1 cellular context compared by ENCODE assay signal in the genomic region with DNA sequence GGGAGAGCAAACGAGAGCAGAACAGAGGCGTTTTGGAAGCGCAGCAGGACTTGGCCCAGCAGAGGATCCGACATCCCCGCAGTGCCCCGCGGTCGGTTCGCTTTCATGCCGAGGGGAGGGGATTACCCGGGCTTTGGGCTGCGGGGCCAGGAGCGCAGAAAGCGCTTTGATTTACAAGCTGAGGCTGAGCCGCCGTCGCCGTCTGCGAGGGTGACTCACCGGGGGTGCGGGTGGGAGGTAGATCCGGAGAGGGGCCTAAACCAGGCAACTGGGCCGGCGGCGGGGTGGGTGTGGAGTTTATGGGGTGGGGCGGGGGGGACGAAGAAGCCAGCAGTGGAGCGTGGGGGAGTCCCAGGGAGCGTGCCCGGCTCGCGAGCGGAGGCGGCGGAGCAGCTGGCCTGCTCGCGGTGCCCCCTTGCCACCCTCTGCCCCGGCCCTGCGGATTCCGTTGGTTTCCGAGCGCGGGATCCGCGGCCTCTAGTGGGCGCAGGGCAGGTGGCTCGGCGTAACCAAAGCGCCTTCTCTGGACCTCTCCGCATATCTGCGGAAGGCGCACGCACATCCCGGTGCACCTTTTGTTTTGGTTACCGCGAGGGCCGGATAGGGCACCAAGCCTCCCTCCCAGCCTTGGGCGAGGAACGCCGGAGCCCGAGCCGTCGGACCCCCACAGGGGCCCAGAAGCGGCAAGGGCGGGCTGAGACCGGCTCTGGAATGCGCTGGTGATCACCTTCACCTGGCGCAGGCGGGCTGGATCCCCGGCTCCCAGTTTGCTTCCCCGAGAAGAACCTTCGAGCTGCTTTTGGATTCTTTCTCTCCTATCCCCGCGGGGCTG.
TF ChIP-seq lines count a peak whose summit lies in the region.

No MANE protein-coding gene starts in this region.

TF ChIP-seq in HEK293, 187 proteins besides CTCF, POLR2A, EP300 and RAD21 (continued from another document):
- TF ChIP-seq, protein P1, sequence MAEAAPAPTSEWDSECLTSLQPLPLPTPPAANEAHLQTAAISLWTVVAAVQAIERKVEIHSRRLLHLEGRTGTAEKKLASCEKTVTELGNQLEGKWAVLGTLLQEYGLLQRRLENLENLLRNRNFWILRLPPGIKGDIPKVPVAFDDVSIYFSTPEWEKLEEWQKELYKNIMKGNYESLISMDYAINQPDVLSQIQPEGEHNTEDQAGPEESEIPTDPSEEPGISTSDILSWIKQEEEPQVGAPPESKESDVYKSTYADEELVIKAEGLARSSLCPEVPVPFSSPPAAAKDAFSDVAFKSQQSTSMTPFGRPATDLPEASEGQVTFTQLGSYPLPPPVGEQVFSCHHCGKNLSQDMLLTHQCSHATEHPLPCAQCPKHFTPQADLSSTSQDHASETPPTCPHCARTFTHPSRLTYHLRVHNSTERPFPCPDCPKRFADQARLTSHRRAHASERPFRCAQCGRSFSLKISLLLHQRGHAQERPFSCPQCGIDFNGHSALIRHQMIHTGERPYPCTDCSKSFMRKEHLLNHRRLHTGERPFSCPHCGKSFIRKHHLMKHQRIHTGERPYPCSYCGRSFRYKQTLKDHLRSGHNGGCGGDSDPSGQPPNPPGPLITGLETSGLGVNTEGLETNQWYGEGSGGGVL (tag by site-specific recombination; IDR thresholded peaks at IDR 0.05) = peak; percentile 87
- peak; percentile 13; the same call in 1 of the 2 replicates for TF ChIP-seq ZNF600 (tag by site-specific recombination; IDR thresholded peaks at IDR 0.05)
- TF ChIP-seq KLF16 (tag by site-specific recombination; IDR thresholded peaks at IDR 0.05) = peak; percentile 31; the same call in 1 of the 2 replicates
- TF ChIP-seq ZXDB (tag by site-specific recombination; IDR thresholded peaks at IDR 0.05) = peak; percentile 52; the same call in 1 of the 2 replicates
- TF ChIP-seq, protein P2, sequence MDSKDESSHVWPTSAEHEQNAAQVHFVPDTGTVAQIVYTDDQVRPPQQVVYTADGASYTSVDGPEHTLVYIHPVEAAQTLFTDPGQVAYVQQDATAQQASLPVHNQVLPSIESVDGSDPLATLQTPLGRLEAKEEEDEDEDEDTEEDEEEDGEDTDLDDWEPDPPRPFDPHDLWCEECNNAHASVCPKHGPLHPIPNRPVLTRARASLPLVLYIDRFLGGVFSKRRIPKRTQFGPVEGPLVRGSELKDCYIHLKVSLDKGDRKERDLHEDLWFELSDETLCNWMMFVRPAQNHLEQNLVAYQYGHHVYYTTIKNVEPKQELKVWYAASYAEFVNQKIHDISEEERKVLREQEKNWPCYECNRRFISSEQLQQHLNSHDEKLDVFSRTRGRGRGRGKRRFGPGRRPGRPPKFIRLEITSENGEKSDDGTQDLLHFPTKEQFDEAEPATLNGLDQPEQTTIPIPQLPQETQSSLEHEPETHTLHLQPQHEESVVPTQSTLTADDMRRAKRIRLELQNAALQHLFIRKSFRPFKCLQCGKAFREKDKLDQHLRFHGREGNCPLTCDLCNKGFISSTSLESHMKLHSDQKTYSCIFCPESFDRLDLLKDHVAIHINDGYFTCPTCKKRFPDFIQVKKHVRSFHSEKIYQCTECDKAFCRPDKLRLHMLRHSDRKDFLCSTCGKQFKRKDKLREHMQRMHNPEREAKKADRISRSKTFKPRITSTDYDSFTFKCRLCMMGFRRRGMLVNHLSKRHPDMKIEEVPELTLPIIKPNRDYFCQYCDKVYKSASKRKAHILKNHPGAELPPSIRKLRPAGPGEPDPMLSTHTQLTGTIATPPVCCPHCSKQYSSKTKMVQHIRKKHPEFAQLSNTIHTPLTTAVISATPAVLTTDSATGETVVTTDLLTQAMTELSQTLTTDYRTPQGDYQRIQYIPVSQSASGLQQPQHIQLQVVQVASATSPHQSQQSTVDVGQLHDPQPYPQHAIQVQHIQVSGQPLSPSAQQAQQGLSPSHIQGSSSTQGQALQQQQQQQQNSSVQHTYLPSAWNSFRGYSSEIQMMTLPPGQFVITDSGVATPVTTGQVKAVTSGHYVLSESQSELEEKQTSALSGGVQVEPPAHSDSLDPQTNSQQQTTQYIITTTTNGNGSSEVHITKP (tag by site-specific recombination; IDR thresholded peaks at IDR 0.05) = peak; percentile 90
- TF ChIP-seq ZNF121 (tag by site-specific recombination; IDR thresholded peaks at IDR 0.05) = no peak
- TF ChIP-seq ZNF707 (tag by site-specific recombination; IDR thresholded peaks at IDR 0.05) = no peak
- TF ChIP-seq, protein P3, sequence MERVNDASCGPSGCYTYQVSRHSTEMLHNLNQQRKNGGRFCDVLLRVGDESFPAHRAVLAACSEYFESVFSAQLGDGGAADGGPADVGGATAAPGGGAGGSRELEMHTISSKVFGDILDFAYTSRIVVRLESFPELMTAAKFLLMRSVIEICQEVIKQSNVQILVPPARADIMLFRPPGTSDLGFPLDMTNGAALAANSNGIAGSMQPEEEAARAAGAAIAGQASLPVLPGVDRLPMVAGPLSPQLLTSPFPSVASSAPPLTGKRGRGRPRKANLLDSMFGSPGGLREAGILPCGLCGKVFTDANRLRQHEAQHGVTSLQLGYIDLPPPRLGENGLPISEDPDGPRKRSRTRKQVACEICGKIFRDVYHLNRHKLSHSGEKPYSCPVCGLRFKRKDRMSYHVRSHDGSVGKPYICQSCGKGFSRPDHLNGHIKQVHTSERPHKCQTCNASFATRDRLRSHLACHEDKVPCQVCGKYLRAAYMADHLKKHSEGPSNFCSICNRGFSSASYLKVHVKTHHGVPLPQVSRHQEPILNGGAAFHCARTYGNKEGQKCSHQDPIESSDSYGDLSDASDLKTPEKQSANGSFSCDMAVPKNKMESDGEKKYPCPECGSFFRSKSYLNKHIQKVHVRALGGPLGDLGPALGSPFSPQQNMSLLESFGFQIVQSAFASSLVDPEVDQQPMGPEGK (tag by site-specific recombination; IDR thresholded peaks at IDR 0.05) = peak; percentile 77; the same call in 1 of the 2 replicates
- TF ChIP-seq ZNF214 (tag by site-specific recombination; IDR thresholded peaks at IDR 0.05; ENCODE audit: borderline replicate concordance) = no peak
- TF ChIP-seq YY2 (tag by site-specific recombination; IDR thresholded peaks at IDR 0.05) = no peak
- TF ChIP-seq ZNF768 (tag by site-specific recombination; IDR thresholded peaks at IDR 0.05) = no peak
- TF ChIP-seq, protein P4, sequence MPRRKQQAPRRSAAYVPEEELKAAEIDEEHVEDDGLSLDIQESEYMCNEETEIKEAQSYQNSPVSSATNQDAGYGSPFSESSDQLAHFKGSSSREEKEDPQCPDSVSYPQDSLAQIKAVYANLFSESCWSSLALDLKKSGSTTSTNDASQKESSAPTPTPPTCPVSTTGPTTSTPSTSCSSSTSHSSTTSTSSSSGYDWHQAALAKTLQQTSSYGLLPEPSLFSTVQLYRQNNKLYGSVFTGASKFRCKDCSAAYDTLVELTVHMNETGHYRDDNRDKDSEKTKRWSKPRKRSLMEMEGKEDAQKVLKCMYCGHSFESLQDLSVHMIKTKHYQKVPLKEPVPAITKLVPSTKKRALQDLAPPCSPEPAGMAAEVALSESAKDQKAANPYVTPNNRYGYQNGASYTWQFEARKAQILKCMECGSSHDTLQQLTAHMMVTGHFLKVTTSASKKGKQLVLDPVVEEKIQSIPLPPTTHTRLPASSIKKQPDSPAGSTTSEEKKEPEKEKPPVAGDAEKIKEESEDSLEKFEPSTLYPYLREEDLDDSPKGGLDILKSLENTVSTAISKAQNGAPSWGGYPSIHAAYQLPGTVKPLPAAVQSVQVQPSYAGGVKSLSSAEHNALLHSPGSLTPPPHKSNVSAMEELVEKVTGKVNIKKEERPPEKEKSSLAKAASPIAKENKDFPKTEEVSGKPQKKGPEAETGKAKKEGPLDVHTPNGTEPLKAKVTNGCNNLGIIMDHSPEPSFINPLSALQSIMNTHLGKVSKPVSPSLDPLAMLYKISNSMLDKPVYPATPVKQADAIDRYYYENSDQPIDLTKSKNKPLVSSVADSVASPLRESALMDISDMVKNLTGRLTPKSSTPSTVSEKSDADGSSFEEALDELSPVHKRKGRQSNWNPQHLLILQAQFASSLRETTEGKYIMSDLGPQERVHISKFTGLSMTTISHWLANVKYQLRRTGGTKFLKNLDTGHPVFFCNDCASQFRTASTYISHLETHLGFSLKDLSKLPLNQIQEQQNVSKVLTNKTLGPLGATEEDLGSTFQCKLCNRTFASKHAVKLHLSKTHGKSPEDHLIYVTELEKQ (tag by site-specific recombination; IDR thresholded peaks at IDR 0.05; ENCODE audit: borderline replicate concordance) = no peak
- TF ChIP-seq ZNF112 (tag by site-specific recombination; IDR thresholded peaks at IDR 0.05) = no peak
- no peak for TF ChIP-seq ZNF324 (tag by site-specific recombination; IDR thresholded peaks at IDR 0.05)
- TF ChIP-seq ZNF776 (tag by site-specific recombination; IDR thresholded peaks at IDR 0.05; ENCODE audit: borderline replicate concordance) = no peak
- TF ChIP-seq SETDB1 (IDR thresholded peaks at IDR 0.05; ENCODE audit: insufficient read length, low read length) = no peak
- 0 out of 2 replicates have a peak, but pooled peaks have one; percentile 19 for TF ChIP-seq WT1 (tag by site-specific recombination; IDR thresholded peaks at IDR 0.05)
- TF ChIP-seq ZNF404 (tag by site-specific recombination; IDR thresholded peaks at IDR 0.05) = no peak
- peak; percentile 44 for TF ChIP-seq SP2 (tag by site-specific recombination; IDR thresholded peaks at IDR 0.05)
- TF ChIP-seq, protein P5, sequence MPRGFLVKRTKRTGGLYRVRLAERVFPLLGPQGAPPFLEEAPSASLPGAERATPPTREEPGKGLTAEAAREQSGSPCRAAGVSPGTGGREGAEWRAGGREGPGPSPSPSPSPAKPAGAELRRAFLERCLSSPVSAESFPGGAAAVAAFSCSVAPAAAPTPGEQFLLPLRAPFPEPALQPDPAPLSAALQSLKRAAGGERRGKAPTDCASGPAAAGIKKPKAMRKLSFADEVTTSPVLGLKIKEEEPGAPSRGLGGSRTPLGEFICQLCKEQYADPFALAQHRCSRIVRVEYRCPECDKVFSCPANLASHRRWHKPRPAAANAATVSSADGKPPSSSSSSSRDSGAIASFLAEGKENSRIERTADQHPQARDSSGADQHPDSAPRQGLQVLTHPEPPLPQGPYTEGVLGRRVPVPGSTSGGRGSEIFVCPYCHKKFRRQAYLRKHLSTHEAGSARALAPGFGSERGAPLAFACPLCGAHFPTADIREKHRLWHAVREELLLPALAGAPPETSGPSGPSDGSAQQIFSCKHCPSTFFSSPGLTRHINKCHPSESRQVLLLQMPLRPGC (tag by site-specific recombination; IDR thresholded peaks at IDR 0.05) = no peak
- TF ChIP-seq, protein P6, sequence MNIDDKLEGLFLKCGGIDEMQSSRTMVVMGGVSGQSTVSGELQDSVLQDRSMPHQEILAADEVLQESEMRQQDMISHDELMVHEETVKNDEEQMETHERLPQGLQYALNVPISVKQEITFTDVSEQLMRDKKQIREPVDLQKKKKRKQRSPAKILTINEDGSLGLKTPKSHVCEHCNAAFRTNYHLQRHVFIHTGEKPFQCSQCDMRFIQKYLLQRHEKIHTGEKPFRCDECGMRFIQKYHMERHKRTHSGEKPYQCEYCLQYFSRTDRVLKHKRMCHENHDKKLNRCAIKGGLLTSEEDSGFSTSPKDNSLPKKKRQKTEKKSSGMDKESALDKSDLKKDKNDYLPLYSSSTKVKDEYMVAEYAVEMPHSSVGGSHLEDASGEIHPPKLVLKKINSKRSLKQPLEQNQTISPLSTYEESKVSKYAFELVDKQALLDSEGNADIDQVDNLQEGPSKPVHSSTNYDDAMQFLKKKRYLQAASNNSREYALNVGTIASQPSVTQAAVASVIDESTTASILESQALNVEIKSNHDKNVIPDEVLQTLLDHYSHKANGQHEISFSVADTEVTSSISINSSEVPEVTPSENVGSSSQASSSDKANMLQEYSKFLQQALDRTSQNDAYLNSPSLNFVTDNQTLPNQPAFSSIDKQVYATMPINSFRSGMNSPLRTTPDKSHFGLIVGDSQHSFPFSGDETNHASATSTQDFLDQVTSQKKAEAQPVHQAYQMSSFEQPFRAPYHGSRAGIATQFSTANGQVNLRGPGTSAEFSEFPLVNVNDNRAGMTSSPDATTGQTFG (tag by site-specific recombination; IDR thresholded peaks at IDR 0.05; ENCODE audit: borderline replicate concordance) = no peak
